In the genomic region with DNA sequence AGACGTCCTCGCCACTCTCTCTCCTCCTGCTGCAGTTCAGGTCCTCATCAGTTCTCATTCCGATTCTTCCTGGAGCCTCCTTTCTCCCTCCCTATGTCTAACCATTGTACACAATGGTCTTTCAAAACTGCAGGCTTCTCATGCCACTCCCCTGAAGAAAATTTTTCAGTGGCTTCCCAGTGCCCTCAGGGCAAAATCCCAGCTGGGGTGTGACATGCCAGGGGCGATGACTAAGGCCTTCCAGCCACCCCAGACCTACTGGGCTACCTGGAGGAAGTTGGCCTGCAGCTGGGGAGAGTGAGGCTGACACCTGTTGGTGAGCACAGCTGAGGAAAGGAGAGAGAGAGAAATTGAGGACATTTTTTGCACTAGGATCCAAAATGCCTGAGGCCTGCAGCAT, we compare ENCODE assay signal across 12 cellular contexts.
A peak's percentile ranks its signal among the peaks of the same experiment; 100 is the strongest.
DNase-seq lines count a peak whose midpoint lies in the region; ATAC-seq and TF ChIP-seq lines count a peak whose summit lies in the region.
"Had no signal": no experiment of that assay in that cellular context is flagged by ENCODE, and none has a peak within 500 bp of the region (broad histone marks: within the 10 kb centered on the region; RNA-seq: fewer than 3 reads in every experiment).

No MANE protein-coding gene starts in this region.

- no peak overlapping the region for H3K4me2 ChIP-seq in mammary epithelial cell (ENCODE audit: insufficient read depth, low read depth, low read length)

- no peaks in the 10 kb centered on the region for H3K36me3 ChIP-seq in mammary epithelial cell (ENCODE audit: insufficient read depth, low read length)
- H3K36me3 ChIP-seq: cardiac muscle cell, prostate gland had no signal

- no peak for TF ChIP-seq POLR2A in lower leg skin (IDR thresholded peaks at IDR 0.05)

- no peaks in the 10 kb centered on the region for H3K79me2 ChIP-seq in mammary epithelial cell (ENCODE audit: insufficient read depth, low read length)

- POLR2A ChIA-PET in GM10248 (lab: Yijun Ruan, JAX) = no interaction called here

- H3K9ac ChIP-seq in mammary epithelial cell (ENCODE audit: insufficient read depth, low read length) = no peak overlapping the region

- TF ChIP-seq CTCF in GM10248 (IDR thresholded peaks at IDR 0.05; ENCODE audit: control extremely low read depth, extremely low read depth, low read depth, missing control alignments) (peak; percentile 19), LNCaP clone FGC (IDR thresholded peaks at IDR 0.05; ENCODE audit: control insufficient read depth, extremely low read depth, insufficient read depth) (peak; percentile 26; the same call in 1 of the 2 replicates), mammary epithelial cell (conservative IDR thresholded peaks at IDR 0.05 in 1 of 2, IDR thresholded peaks at IDR 0.05 in 1 of 2; ENCODE audit: extremely low read depth in 1 of 2, insufficient read depth in 1 of 2, low read depth in 1 of 2, low read length in 2 of 2) (peak; percentile 27 to 49), retinal pigment epithelial cell (conservative IDR thresholded peaks at IDR 0.05; ENCODE audit: low read depth, low read length) (peak; percentile 8), lower leg skin (IDR thresholded peaks at IDR 0.05) (no peak)

- H3K4me1 ChIP-seq in mammary epithelial cell (ENCODE audit: insufficient read depth, low read length) = peaks cover 30% of the 10 kb centered on the region
- H3K4me1 ChIP-seq: prostate gland had no signal

- 54% methylated on average over 4 of the region's 4 CpGs for WGBS in mammary epithelial cell (ENCODE audit: low coverage, missing lambda C conversion rate)
- 79 to 85% methylated on average over 4 of the region's 4 CpGs for WGBS in lower leg skin, 2 donors

- ATAC-seq in HG03432 (IDR thresholded peaks at IDR 0.05; ENCODE audit: unreplicated experiment) (no peak), HG03354 (IDR thresholded peaks at IDR 0.05; ENCODE audit: poor library complexity, severe bottlenecking, unreplicated experiment) (no peak), HG03095 (IDR thresholded peaks at IDR 0.05; ENCODE audit: unreplicated experiment) (no peak)

- in situ Hi-C loops in mammary epithelial cell (cut with MboI; ENCODE audit: low sequenced_read_pairs in 2 of 2) = no loop called here

- peak overlapping the region; percentile 56 for H3K27ac ChIP-seq in mammary epithelial cell (ENCODE audit: insufficient read depth, low read depth, low read length)
- H3K27ac ChIP-seq: cardiac muscle cell, prostate gland had no signal

- peak overlapping the region; percentile 3 for H2AFZ ChIP-seq in mammary epithelial cell (ENCODE audit: low read depth, low read length)

- BruUV-seq in mammary epithelial cell (replicated peaks; lab: Mats Ljungman, UMichigan) = no TSS peak

- H4K20me1 ChIP-seq in mammary epithelial cell (ENCODE audit: insufficient read depth, low read length) = no peaks in the 10 kb centered on the region

- no peak overlapping the region for H3K4me3 ChIP-seq in LNCaP clone FGC (ENCODE audit: low read depth, low read length)
- H3K4me3 ChIP-seq in mammary epithelial cell (replicated peaks in 1 of 3; ENCODE audit: insufficient read depth in 1 of 3, low read depth in 2 of 3, low read length in 3 of 3) = no peak overlapping the region
- H3K4me3 ChIP-seq in retinal pigment epithelial cell (ENCODE audit: low read length) = no peak overlapping the region
- no peak overlapping the region for H3K4me3 ChIP-seq in lower leg skin (ENCODE audit: low read depth, poor library complexity, severe bottlenecking)
- H3K4me3 ChIP-seq: cardiac muscle cell, prostate gland had no signal

- CTCF ChIA-PET in GM10248 (lab: Yijun Ruan, JAX) = interaction anchor here (1.1 kb wide), 1 partner anchor 11 kb away, joined by 3 read pairs; no protein-coding TSS in a partner anchor
- CTCF ChIA-PET in mammary epithelial cell (lab: Charles Lee; ENCODE audit: low non-redundant PET) = interaction anchor here (0.6 kb wide), 1 partner anchor 222 kb away, joined by 3 read pairs; no protein-coding TSS in a partner anchor

- dilution Hi-C loops in mammary epithelial cell (cut with HindIII; ENCODE audit: low sequenced_read_pairs) = loop anchor here (5.0 kb wide), 1 partner anchor 62 kb away; no protein-coding TSS in a partner anchor

- DNase-seq in GM10248 (ENCODE audit: extremely low spot score) = no peak
- DNase-seq in LNCaP clone FGC (ENCODE audit: low read depth) = no peak
- peak; percentile 93 for DNase-seq in mammary epithelial cell
- DNase-seq in retinal pigment epithelial cell (ENCODE audit: low read depth) = no peak
- no peak for DNase-seq in lower leg skin (ENCODE audit: low spot score in 2 of 2)
- DNase-seq: activated T-cell treated with anti-CD3 and anti-CD28 coated beads for 4 hours, NCI-H510A had no signal

- H3K9me3 ChIP-seq in mammary epithelial cell (replicated peaks; ENCODE audit: insufficient read depth, low read length) = no peaks in the 10 kb centered on the region
- H3K9me3 ChIP-seq: prostate gland had no signal

- intact Hi-C loops in mammary epithelial cell (cut with micrococcal nuclease) (loop anchor here (1.0 kb wide), 2 partner anchors 35 to 448 kb away; no protein-coding TSS in a partner anchor), lower leg skin (cut with DNase I; ENCODE audit: low total_unique reads) (no loop called here)

- no peaks in the 10 kb centered on the region for H3K27me3 ChIP-seq in mammary epithelial cell (ENCODE audit: insufficient read depth, low read length)
- H3K27me3 ChIP-seq: cardiac muscle cell had no signal

Comparison
In these comparisons a context has a peak if more than half of its experiments do, and no peak if none do; other contexts are left out.
1. CTCF ChIP-seq: peak in GM10248 (single experiment), LNCaP clone FGC (single experiment), mammary epithelial cell (2 of 2) and retinal pigment epithelial cell (single experiment); none in lower leg skin (0 of 3).